ENCODE assay signal across 8 cellular contexts in the genomic region with DNA sequence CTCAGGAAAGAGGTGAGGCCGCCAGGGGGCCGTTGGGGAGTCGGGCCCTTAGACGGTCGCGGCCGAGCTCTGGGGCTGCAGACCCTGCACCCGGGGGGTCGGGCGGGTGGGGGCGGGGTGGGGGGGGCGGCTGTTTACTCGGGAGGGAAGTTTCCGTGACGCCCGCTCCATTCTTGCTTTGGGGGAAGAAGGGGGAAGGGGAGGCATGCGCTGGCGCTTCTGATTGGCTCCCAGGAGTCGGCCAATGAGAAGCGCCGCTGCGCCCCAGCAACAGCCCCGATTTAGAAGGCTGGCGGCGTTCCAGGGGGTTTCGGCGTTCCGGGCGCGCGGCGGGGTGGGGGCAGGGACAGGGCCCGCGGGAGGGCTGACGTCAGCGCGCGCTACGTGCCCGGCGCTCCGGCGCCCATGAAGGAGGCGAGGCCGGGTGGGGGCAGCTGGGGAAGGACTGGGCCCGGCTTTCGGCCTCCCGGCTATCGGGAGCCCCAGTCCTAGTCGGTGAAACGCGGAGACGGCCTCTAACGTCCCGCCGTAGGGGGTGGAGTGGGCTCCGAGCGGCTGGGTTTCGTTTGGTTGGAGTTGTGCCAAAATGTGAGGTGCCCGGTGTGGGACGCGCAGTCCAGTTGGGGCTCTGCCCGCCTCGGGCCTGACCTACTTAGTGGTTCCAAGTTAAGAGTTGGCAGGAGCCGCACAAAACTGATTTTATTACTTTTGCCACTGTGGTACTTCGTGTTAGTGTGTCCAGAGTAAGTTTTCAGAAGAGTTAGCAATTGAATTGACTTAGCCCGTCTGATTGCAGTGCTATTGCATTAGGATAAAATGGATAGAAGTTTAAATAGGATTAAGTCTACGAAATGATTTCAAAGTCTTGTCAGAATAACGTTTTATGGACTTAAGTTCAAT. TPM values are rescaled to one million over a fixed set of nuclear protein-coding genes. Genes with fewer than 3 reads are reported as not detected.
A peak's percentile ranks its signal among the peaks of the same experiment; 100 is the strongest.
DNase-seq lines count a peak whose midpoint lies in the region; ATAC-seq and TF ChIP-seq lines count a peak whose summit lies in the region.

No MANE protein-coding gene starts in this region.

- CTCF ChIA-PET in IMR-90 (lab: Yijun Ruan, JAX), result no interaction called here
- CTCF ChIA-PET in OCI-LY7 (lab: Charles Lee; ENCODE audit: unreplicated experiment), result no interaction called here

- H3K27me3 ChIP-seq in IMR-90 (ENCODE audit: control insufficient read depth, insufficient read depth, low read length), result no peaks in the 10 kb centered on the region
- H3K27me3 ChIP-seq in mucosa of rectum (ENCODE audit: control insufficient read depth in 2 of 2, insufficient read depth in 2 of 2, low read length in 2 of 2), result no peaks in the 10 kb centered on the region

- dilution Hi-C loops in IMR-90 (cut with HindIII; ENCODE audit: low sequenced_read_pairs, unreplicated experiment), result no loop called here

- H2BK15ac ChIP-seq in IMR-90 (ENCODE audit: low read depth, low read length), result peak overlapping the region; percentile 86; the same call in 2 of the 3 replicates

- TF ChIP-seq RAD21 in IMR-90 (IDR thresholded peaks at IDR 0.05; ENCODE audit: low read length), result no peak

- peaks cover 30% of the 10 kb centered on the region for H3K79me2 ChIP-seq in OCI-LY7 (ENCODE audit: insufficient read depth, low read depth, low read length)

- peak overlapping the region; percentile 94 for H2AFZ ChIP-seq in IMR-90 (replicated peaks; ENCODE audit: low read length, poor library complexity)
- H2AFZ ChIP-seq in OCI-LY7 (ENCODE audit: low read length), result peak overlapping the region; percentile 73; the same call in 1 of the 2 replicates

- peak overlapping the region; percentile 85 to 96 for H4K8ac ChIP-seq in IMR-90 (ENCODE audit: low read depth in 2 of 2, low read length in 2 of 2)

- BruUV-seq in IMR-90 (replicated peaks; lab: Mats Ljungman, UMichigan) (no TSS peak), OCI-LY7 (replicated peaks; lab: Mats Ljungman, UMichigan) (no TSS peak)

- intact Hi-C loops in IMR-90 (cut with micrococcal nuclease), result loop anchor here (2.0 to 5.0 kb wide), 4 partner anchors 35 to 1924 kb away; partner anchors contain the start of genes UBE2J1 and ZNF292
- intact Hi-C loops in OCI-LY7 (cut with micrococcal nuclease; ENCODE audit: unreplicated experiment), result loop anchor here (2.0 to 10.0 kb wide), 4 partner anchors 99 to 1174 kb away; no protein-coding TSS in a partner anchor

- H3K4ac ChIP-seq in IMR-90 (ENCODE audit: low read depth, low read length), result peak overlapping the region; percentile 93

- ATAC-seq in GM21526 (IDR thresholded peaks at IDR 0.05; ENCODE audit: low FRiP score, unreplicated experiment), result peak; percentile 50
- peak; percentile 59 for ATAC-seq in IMR-90 (ENCODE audit: low read depth)

- peak overlapping the region; percentile 77 for H3K4me3 ChIP-seq in IMR-90 (ENCODE audit: insufficient read depth, low read depth, low read length)
- H3K4me3 ChIP-seq in OCI-LY7 (ENCODE audit: low read depth, low read length, poor library complexity, severe bottlenecking), result peak overlapping the region; percentile 96
- H3K4me3 ChIP-seq in epithelial cell of proximal tubule (ENCODE audit: low read depth, low read length), result peak overlapping the region; percentile 96
- peak overlapping the region; percentile 95 to 98 for H3K4me3 ChIP-seq in mucosa of rectum (ENCODE audit: low read length in 2 of 2)

- no peak for TF ChIP-seq CTCF in IMR-90 (conservative IDR thresholded peaks at IDR 0.05; ENCODE audit: low read depth, low read length)
- TF ChIP-seq CTCF in OCI-LY7 (conservative IDR thresholded peaks at IDR 0.05; ENCODE audit: low read length), result no peak
- TF ChIP-seq CTCF in epithelial cell of proximal tubule (conservative IDR thresholded peaks at IDR 0.05; ENCODE audit: low read depth, low read length), result no peak

- peak overlapping the region; percentile 93 for H3K4me2 ChIP-seq in IMR-90 (ENCODE audit: low read depth, low read length)
- peak overlapping the region; percentile 99 for H3K4me2 ChIP-seq in OCI-LY7 (ENCODE audit: low read length)

- H2BK5ac ChIP-seq in IMR-90 (ENCODE audit: low read depth, low read length, poor library complexity, severe bottlenecking), result peak overlapping the region; percentile 96

- H3K4me1 ChIP-seq in IMR-90 (ENCODE audit: control insufficient read depth, insufficient read depth, low read length) (peaks cover 4% of the 10 kb centered on the region), OCI-LY7 (ENCODE audit: insufficient read depth, low read length, poor library complexity, severe bottlenecking) (peaks cover 25% of the 10 kb centered on the region), mucosa of rectum (ENCODE audit: control insufficient read depth in 2 of 2, insufficient read depth in 2 of 2, low read length in 2 of 2) (peaks cover 0 to 10% of the 10 kb centered on the region in 2 donors)

- H3K9ac ChIP-seq in IMR-90 (ENCODE audit: low read depth, low read length), result peak overlapping the region; percentile 98
- peak overlapping the region; percentile 99 to 100 for H3K9ac ChIP-seq in mucosa of rectum (ENCODE audit: low read depth in 1 of 2, low read length in 2 of 2)

- H4K5ac ChIP-seq in IMR-90 (ENCODE audit: low read depth, low read length), result peak overlapping the region; percentile 84

- peak overlapping the region; percentile 96 for H3K23ac ChIP-seq in IMR-90 (ENCODE audit: low read depth, low read length)

- H3K27ac ChIP-seq in IMR-90 (ENCODE audit: insufficient read depth, low read length) (peak overlapping the region; percentile 92), OCI-LY7 (ENCODE audit: low read depth, low read length, poor library complexity, severe bottlenecking) (peak overlapping the region; percentile 84), mucosa of rectum (ENCODE audit: low read depth in 2 of 2, low read length in 2 of 2) (peak overlapping the region; percentile 100)

- POLR2A ChIA-PET in IMR-90 (lab: Charles Lee; ENCODE audit: unreplicated experiment), result interaction anchor here (0.9 kb wide), 1 partner anchor 24 kb away, joined by 20 read pairs; no protein-coding TSS in a partner anchor
- POLR2A ChIA-PET in OCI-LY7 (lab: Charles Lee), result interaction anchor here (0.6 to 5.4 kb wide), 6 partner anchors 9 to 390 kb away, joined by 3 to 66 read pairs (median 6); partner anchors contain the start of genes PM20D2 and RNGTT

- peaks cover 47% of the 10 kb centered on the region for H4K20me1 ChIP-seq in IMR-90 (ENCODE audit: insufficient read depth, low read length)
- H4K20me1 ChIP-seq in OCI-LY7 (ENCODE audit: insufficient read depth, low read length), result peaks cover 18% of the 10 kb centered on the region; the same call in 1 of the 2 replicates

- H3K14ac ChIP-seq in IMR-90 (replicated peaks; ENCODE audit: low read depth, low read length), result peak overlapping the region; percentile 90

- H3K56ac ChIP-seq in IMR-90 (ENCODE audit: extremely low read depth, insufficient read depth, low read length), result peak overlapping the region; percentile 95

- H3K9me3 ChIP-seq in IMR-90 (ENCODE audit: control insufficient read depth, insufficient read depth, low read length), result no peaks in the 10 kb centered on the region
- H3K9me3 ChIP-seq in OCI-LY7 (ENCODE audit: low read length), result no peaks in the 10 kb centered on the region
- no peaks in the 10 kb centered on the region for H3K9me3 ChIP-seq in mucosa of rectum (ENCODE audit: control insufficient read depth in 2 of 2, low read length in 2 of 2)

- peak overlapping the region; percentile 8; the same call in 1 of the 2 replicates for H2BK20ac ChIP-seq in IMR-90 (ENCODE audit: low read depth, low read length)

- peaks cover 3 to 43% of the 10 kb centered on the region in 2 experiments for H3K79me1 ChIP-seq in IMR-90 (ENCODE audit: low read depth in 1 of 2, low read length in 2 of 2)

- peak overlapping the region; percentile 98 for H2AK9ac ChIP-seq in IMR-90 (replicated peaks; ENCODE audit: low read depth, low read length, poor library complexity)

- no peaks in the 10 kb centered on the region for H3K9me2 ChIP-seq in OCI-LY7 (ENCODE audit: insufficient read depth, low read length)

- peak overlapping the region; percentile 68 for H2AK5ac ChIP-seq in IMR-90 (ENCODE audit: low read depth, low read length)

- peak; percentile 92 for TF ChIP-seq POLR2A in IMR-90 (IDR thresholded peaks at IDR 0.05; ENCODE audit: low read depth, low read length)

- 0% methylated on average over 29 of the region's 69 CpGs; no CpG with 5 or more reads in 1 of the 2 experiments for WGBS in IMR-90 (ENCODE audit: extremely low coverage in 2 of 2, insufficient read length in 1 of 2), 2 experiments

- H2BK120ac ChIP-seq in IMR-90 (ENCODE audit: low read depth, low read length), result peak overlapping the region; percentile 68

- DNase-seq in DMS 273 treated with DMSO at 0.1 percent for 48 hours (lab: John Stamatoyannopoulos, UW) (peak; percentile 90), IMR-90 (peak; percentile 96), OCI-LY7 (ENCODE audit: low spot score) (peak; percentile 97), activated T-cell treated with anti-CD3 and anti-CD28 coated beads for 48 hours (ENCODE audit: low read depth) (peak; percentile 97), epithelial cell of proximal tubule (ENCODE audit: low read depth) (no peak)
- DNase-seq in stimulated activated CD8-positive, alpha-beta memory T cell treated with anti-CD3 and anti-CD28 coated beads, Interleukin-4, amount 100 ng/mL, for 4 hours (ENCODE audit: low read depth in 2 of 2, low spot score in 1 of 2), result peak; percentile 97 to 98

- H4K91ac ChIP-seq in IMR-90 (ENCODE audit: insufficient read depth, low read depth, low read length), result peak overlapping the region; percentile 95

- in situ Hi-C loops in IMR-90 (cut with MboI; ENCODE audit: low sequenced_read_pairs), result no loop called here

- H3K18ac ChIP-seq in IMR-90 (ENCODE audit: low read depth, low read length), result peak overlapping the region; percentile 87

- H3K9me1 ChIP-seq in IMR-90 (ENCODE audit: insufficient read depth, low read length), result peaks cover 3% of the 10 kb centered on the region; the same call in 1 of the 2 replicates

- H3K36me3 ChIP-seq in IMR-90 (ENCODE audit: control insufficient read depth, insufficient read depth, low read length) (peaks cover 16% of the 10 kb centered on the region), OCI-LY7 (ENCODE audit: insufficient read depth, low read length) (peaks cover 39% of the 10 kb centered on the region), mucosa of rectum (ENCODE audit: control insufficient read depth in 2 of 2, insufficient read depth in 2 of 2, low read length in 2 of 2) (peaks cover 17 to 23% of the 10 kb centered on the region in 2 donors)

RNA-seq across cellular contexts. Expression of gene PNRC1, which starts 1.1 kb away (rescaled TPM):
- 6.5 and 18.3 TPM in 2 replicates for total RNA-seq in IMR-90 (2012; rRNA removed)
- 7.6 and 8.1 TPM in 2 replicates for polyA plus RNA-seq in IMR-90 (2012; rRNA removed)
- polyA plus RNA-seq in IMR-90 (2012; cell fraction: cytosol; rRNA removed), result 4.4 and 6.0 TPM in 2 replicates
- 4.8 and 12.4 TPM in 2 replicates for polyA plus RNA-seq in IMR-90 (2012; cell fraction: nucleus; rRNA removed; ENCODE audit: low replicate concordance)
- total RNA-seq in OCI-LY7 (2014; rRNA removed; shearing (Covaris generic)), result 22.6 and 26.7 TPM in 2 replicates
- 53.0 and 56.2 TPM in 2 replicates for total RNA-seq in OCI-LY7 (2022)
- 12.7 and 62.6 TPM in 2 replicates for total RNA-seq in epithelial cell of proximal tubule

RNA-seq across cellular contexts. Expression of gene SRSF12, which starts 36.2 kb away (rescaled TPM):
- 0.28 and 0.36 TPM in 2 replicates for total RNA-seq in IMR-90 (2012; rRNA removed)
- polyA plus RNA-seq in IMR-90 (2012; rRNA removed), result 0.13 and 0.21 TPM in 2 replicates
- polyA plus RNA-seq in IMR-90 (2012; cell fraction: cytosol; rRNA removed), result 0.06 and 0.08 TPM in 2 replicates
- 0.30 TPM in 1 of 2 replicates, not detected in the other for polyA plus RNA-seq in IMR-90 (2012; cell fraction: nucleus; rRNA removed; ENCODE audit: low replicate concordance)
- total RNA-seq in OCI-LY7 (2014; rRNA removed; shearing (Covaris generic)), result not detected in 2 replicates
- not detected in 2 replicates for total RNA-seq in OCI-LY7 (2022)
- 5.4 and 6.2 TPM in 2 replicates for total RNA-seq in epithelial cell of proximal tubule
